ENCODE assay signal across 1 cellular context in the genomic region with DNA sequence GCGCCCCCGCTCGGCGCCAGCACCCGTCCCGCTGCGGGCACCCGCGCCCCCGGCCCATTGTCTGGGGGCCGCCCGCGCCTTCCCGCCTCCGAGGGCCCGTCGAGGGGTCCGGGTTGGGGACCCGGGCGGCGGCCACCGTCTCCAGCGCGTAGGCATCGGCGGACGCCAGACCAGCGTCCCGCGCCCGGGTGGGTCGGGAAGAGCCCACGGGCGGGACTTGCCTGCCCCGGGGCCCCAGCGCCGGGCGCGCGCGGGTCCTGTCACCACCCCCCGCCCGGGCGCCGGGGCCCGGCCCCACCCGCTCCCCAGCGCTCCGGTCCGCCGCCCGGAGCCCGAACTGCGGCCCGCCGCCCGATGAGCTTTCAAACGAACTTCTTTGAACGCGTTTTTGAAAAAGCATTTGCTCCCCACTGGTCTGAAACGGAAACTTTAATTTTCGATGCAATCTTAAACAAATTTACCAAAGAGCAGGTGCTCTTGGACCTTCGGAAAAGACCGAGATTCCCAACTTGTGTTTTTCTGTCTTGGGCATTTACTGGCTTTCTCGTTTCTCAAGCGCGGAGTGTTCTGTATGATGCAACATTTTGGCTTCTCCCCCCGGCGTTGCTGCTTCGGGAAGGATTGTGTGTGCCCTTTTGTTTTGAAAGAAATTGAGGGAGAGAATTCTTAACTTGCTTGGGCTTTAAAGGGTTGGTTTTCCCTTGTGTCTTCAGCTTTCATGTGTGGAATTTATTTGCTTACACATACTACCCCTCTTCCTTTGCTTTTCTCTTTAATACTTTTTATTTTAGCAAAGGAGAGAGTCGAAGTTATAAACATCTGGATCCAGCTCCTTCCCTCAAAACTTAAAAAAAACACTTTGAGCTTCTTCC.
TF ChIP-seq lines count a peak whose summit lies in the region.

No MANE protein-coding gene starts in this region.

TF ChIP-seq in K562, 482 proteins besides CTCF, POLR2A, EP300 and RAD21 (continued from another document and continues in another):
- TF ChIP-seq, protein P1, sequence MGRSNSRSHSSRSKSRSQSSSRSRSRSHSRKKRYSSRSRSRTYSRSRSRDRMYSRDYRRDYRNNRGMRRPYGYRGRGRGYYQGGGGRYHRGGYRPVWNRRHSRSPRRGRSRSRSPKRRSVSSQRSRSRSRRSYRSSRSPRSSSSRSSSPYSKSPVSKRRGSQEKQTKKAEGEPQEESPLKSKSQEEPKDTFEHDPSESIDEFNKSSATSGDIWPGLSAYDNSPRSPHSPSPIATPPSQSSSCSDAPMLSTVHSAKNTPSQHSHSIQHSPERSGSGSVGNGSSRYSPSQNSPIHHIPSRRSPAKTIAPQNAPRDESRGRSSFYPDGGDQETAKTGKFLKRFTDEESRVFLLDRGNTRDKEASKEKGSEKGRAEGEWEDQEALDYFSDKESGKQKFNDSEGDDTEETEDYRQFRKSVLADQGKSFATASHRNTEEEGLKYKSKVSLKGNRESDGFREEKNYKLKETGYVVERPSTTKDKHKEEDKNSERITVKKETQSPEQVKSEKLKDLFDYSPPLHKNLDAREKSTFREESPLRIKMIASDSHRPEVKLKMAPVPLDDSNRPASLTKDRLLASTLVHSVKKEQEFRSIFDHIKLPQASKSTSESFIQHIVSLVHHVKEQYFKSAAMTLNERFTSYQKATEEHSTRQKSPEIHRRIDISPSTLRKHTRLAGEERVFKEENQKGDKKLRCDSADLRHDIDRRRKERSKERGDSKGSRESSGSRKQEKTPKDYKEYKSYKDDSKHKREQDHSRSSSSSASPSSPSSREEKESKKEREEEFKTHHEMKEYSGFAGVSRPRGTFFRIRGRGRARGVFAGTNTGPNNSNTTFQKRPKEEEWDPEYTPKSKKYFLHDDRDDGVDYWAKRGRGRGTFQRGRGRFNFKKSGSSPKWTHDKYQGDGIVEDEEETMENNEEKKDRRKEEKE (IDR thresholded peaks at IDR 0.05; ENCODE audit: borderline replicate concordance in 1 of 2, control insufficient read depth in 1 of 2, low read depth in 2 of 2, low read length in 1 of 2), result no peak
- TF ChIP-seq ASH1L (IDR thresholded peaks at IDR 0.05; ENCODE audit: borderline replicate concordance, low read depth, partially characterized antibody) (no peak), NFE2 (IDR thresholded peaks at IDR 0.05; ENCODE audit: low read depth) (no peak), DIDO1 (tag; IDR thresholded peaks at IDR 0.05; ENCODE audit: low read depth) (no peak), EP400 (IDR thresholded peaks at IDR 0.05) (peak; percentile 85), ETS1 (conservative IDR thresholded peaks at IDR 0.05; ENCODE audit: control insufficient read depth, low read depth, low read length) (no peak), ZNF445 (CRISPR knock-in tag; IDR thresholded peaks at IDR 0.05; ENCODE audit: low read depth) (no peak), ZNF695 (CRISPR knock-in tag; IDR thresholded peaks at IDR 0.05) (no peak), CBX8 (IDR thresholded peaks at IDR 0.05; ENCODE audit: borderline replicate concordance, extremely low read depth, low read depth, low read length, poor library complexity, severe bottlenecking) (no peak), MAFG (tag; conservative IDR thresholded peaks at IDR 0.05) (no peak), TAF9B (IDR thresholded peaks at IDR 0.05; ENCODE audit: partially characterized antibody) (no peak), CTBP1 (IDR thresholded peaks at IDR 0.05; ENCODE audit: borderline replicate concordance) (no peak), WHSC1 (IDR thresholded peaks at IDR 0.05; ENCODE audit: low read length) (no peak), ZNF76 (CRISPR knock-in tag; IDR thresholded peaks at IDR 0.05; ENCODE audit: borderline replicate concordance) (no peak), EZH2 (IDR thresholded peaks at IDR 0.05; ENCODE audit: borderline replicate concordance, low read depth, low read length) (no peak), CHD4 (IDR thresholded peaks at IDR 0.05; ENCODE audit: insufficient read depth, insufficient replicate concordance, low read depth, low read length, poor library complexity, severe bottlenecking) (no peak), ZNF140 (CRISPR knock-in tag; IDR thresholded peaks at IDR 0.05) (no peak), ZBTB17 (CRISPR knock-in tag; IDR thresholded peaks at IDR 0.05) (no peak), POLR3G (IDR thresholded peaks at IDR 0.05; ENCODE audit: extremely low read depth, insufficient read length, insufficient replicate concordance) (no peak), MCM3 (IDR thresholded peaks at IDR 0.05) (no peak), SIN3A (IDR thresholded peaks at IDR 0.05; ENCODE audit: borderline replicate concordance in 2 of 2, control insufficient read depth in 1 of 2, low read depth in 2 of 2, low read length in 2 of 2) (peak in 1 of 2 experiments; percentile 1; a peak in 1 of 4 replicates), ZNF232 (CRISPR knock-in tag; IDR thresholded peaks at IDR 0.05) (no peak), TRIM25 (IDR thresholded peaks at IDR 0.05; ENCODE audit: borderline replicate concordance) (no peak), CCNT2 (IDR thresholded peaks at IDR 0.05; ENCODE audit: borderline replicate concordance, extremely low read depth, insufficient read length, low read depth, low read length) (peak; percentile 49), ZNF197 (CRISPR knock-in tag; IDR thresholded peaks at IDR 0.05; ENCODE audit: low read depth) (no peak), SRSF3 (IDR thresholded peaks at IDR 0.05; ENCODE audit: insufficient read depth, low read length) (no peak), MLX (CRISPR knock-in tag; conservative IDR thresholded peaks at IDR 0.05) (no peak), MECOM (CRISPR knock-in tag; IDR thresholded peaks at IDR 0.05) (no peak), MIER1 (IDR thresholded peaks at IDR 0.05; ENCODE audit: low read depth) (no peak), SETDB1 (IDR thresholded peaks at IDR 0.05; ENCODE audit: low read length) (no peak), MAFF (IDR thresholded peaks at IDR 0.05; ENCODE audit: low read length) (no peak), RFX5 (IDR thresholded peaks at IDR 0.05; ENCODE audit: low read depth, low read length) (no peak), ZSCAN32 (CRISPR knock-in tag; IDR thresholded peaks at IDR 0.05) (peak; percentile 94), BRD9 (IDR thresholded peaks at IDR 0.05; ENCODE audit: low read depth, partially characterized antibody) (peak; percentile 58)
- TF ChIP-seq, protein P2, sequence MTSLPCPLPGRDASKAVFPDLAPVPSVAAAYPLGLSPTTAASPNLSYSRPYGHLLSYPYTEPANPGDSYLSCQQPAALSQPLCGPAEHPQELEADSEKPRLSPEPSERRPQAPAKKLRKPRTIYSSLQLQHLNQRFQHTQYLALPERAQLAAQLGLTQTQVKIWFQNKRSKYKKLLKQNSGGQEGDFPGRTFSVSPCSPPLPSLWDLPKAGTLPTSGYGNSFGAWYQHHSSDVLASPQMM (CRISPR knock-in tag; IDR thresholded peaks at IDR 0.05), result no peak
- TF ChIP-seq, protein P3, sequence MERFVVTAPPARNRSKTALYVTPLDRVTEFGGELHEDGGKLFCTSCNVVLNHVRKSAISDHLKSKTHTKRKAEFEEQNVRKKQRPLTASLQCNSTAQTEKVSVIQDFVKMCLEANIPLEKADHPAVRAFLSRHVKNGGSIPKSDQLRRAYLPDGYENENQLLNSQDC (CRISPR knock-in tag; IDR thresholded peaks at IDR 0.05), result no peak
- TF ChIP-seq, protein P4, sequence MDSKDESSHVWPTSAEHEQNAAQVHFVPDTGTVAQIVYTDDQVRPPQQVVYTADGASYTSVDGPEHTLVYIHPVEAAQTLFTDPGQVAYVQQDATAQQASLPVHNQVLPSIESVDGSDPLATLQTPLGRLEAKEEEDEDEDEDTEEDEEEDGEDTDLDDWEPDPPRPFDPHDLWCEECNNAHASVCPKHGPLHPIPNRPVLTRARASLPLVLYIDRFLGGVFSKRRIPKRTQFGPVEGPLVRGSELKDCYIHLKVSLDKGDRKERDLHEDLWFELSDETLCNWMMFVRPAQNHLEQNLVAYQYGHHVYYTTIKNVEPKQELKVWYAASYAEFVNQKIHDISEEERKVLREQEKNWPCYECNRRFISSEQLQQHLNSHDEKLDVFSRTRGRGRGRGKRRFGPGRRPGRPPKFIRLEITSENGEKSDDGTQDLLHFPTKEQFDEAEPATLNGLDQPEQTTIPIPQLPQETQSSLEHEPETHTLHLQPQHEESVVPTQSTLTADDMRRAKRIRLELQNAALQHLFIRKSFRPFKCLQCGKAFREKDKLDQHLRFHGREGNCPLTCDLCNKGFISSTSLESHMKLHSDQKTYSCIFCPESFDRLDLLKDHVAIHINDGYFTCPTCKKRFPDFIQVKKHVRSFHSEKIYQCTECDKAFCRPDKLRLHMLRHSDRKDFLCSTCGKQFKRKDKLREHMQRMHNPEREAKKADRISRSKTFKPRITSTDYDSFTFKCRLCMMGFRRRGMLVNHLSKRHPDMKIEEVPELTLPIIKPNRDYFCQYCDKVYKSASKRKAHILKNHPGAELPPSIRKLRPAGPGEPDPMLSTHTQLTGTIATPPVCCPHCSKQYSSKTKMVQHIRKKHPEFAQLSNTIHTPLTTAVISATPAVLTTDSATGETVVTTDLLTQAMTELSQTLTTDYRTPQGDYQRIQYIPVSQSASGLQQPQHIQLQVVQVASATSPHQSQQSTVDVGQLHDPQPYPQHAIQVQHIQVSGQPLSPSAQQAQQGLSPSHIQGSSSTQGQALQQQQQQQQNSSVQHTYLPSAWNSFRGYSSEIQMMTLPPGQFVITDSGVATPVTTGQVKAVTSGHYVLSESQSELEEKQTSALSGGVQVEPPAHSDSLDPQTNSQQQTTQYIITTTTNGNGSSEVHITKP (IDR thresholded peaks at IDR 0.05; ENCODE audit: partially characterized antibody), result no peak
- TF ChIP-seq, protein P5, sequence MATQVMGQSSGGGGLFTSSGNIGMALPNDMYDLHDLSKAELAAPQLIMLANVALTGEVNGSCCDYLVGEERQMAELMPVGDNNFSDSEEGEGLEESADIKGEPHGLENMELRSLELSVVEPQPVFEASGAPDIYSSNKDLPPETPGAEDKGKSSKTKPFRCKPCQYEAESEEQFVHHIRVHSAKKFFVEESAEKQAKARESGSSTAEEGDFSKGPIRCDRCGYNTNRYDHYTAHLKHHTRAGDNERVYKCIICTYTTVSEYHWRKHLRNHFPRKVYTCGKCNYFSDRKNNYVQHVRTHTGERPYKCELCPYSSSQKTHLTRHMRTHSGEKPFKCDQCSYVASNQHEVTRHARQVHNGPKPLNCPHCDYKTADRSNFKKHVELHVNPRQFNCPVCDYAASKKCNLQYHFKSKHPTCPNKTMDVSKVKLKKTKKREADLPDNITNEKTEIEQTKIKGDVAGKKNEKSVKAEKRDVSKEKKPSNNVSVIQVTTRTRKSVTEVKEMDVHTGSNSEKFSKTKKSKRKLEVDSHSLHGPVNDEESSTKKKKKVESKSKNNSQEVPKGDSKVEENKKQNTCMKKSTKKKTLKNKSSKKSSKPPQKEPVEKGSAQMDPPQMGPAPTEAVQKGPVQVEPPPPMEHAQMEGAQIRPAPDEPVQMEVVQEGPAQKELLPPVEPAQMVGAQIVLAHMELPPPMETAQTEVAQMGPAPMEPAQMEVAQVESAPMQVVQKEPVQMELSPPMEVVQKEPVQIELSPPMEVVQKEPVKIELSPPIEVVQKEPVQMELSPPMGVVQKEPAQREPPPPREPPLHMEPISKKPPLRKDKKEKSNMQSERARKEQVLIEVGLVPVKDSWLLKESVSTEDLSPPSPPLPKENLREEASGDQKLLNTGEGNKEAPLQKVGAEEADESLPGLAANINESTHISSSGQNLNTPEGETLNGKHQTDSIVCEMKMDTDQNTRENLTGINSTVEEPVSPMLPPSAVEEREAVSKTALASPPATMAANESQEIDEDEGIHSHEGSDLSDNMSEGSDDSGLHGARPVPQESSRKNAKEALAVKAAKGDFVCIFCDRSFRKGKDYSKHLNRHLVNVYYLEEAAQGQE (CRISPR knock-in tag; IDR thresholded peaks at IDR 0.05; ENCODE audit: low read depth), result no peak
